16 cellular contexts compared by ENCODE assay signal in the genomic region with DNA sequence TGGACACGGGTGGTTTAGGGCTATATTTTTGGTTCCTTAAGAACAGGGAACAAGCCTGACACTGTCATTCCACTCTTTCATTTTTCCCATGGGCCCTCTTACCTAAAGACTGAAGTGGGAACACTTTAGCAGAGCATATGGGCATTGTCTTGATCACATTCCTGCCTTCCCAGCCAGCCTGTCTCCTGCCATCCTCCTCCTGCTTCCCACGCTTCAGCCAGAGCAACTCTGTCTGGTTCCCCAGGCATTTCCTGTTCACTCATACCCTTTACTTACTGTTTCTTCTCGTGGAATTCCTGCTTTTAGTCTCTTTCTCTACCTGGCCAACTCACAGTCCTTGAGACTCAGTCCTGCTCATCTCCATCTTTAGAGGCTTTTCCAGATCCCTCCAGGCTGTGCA. TPM values are rescaled to one million over a fixed set of nuclear protein-coding genes. Genes with fewer than 3 reads are reported as not detected.
A peak's percentile ranks its signal among the peaks of the same experiment; 100 is the strongest.
DNase-seq lines count a peak whose midpoint lies in the region; ATAC-seq and TF ChIP-seq lines count a peak whose summit lies in the region.
"Had no signal": no experiment of that assay in that cellular context is flagged by ENCODE, and none has a peak within 500 bp of the region (broad histone marks: within the 10 kb centered on the region; RNA-seq: fewer than 3 reads in every experiment).

No MANE protein-coding gene starts in this region.

- H3K4me1 ChIP-seq in stomach, result peaks cover 7 to 25% (median 17%) of the 10 kb centered on the region in 4 donors
- H3K4me1 ChIP-seq: testis had no signal

- TF ChIP-seq EP300 in stomach (IDR thresholded peaks at IDR 0.05), result no peak

- intact Hi-C loops in stomach (cut with DNase I; ENCODE audit: low total_unique reads), result no loop called here

- H3K4me3 ChIP-seq in stomach, result no peak overlapping the region
- H3K4me3 ChIP-seq: prostate gland, testis had no signal

- H3K27me3 Mint-ChIP-seq in activated CD8-positive, alpha-beta memory T cell treated with anti-CD3 and anti-CD28 coated beads, Interleukin-2, amount 10 ng/mL, durations not matched to agents 7 days and 5 days, result no peaks in the 10 kb centered on the region
- peaks cover 4% of the 10 kb centered on the region for H3K27me3 Mint-ChIP-seq in activated T-helper 17 cell treated with anti-CD3 and anti-CD28 coated beads, Interleukin-2, amount 50 U/mL, for 72 hours
- H3K27me3 Mint-ChIP-seq: activated CD4-positive, alpha-beta T cell treated with anti-CD3 and anti-CD28 coated beads for 36 hours had no signal

- peak overlapping the region; percentile 1 for H3K27ac Mint-ChIP-seq in activated CD8-positive, alpha-beta memory T cell treated with anti-CD3 and anti-CD28 coated beads, Interleukin-2, amount 10 ng/mL, durations not matched to agents 7 days and 5 days
- H3K27ac Mint-ChIP-seq in activated T-helper 17 cell treated with anti-CD3 and anti-CD28 coated beads, Interleukin-2, amount 50 U/mL, for 72 hours, result peak overlapping the region; percentile 9
- H3K27ac Mint-ChIP-seq: activated CD4-positive, alpha-beta T cell treated with anti-CD3 and anti-CD28 coated beads for 36 hours had no signal

- peaks cover 13% of the 10 kb centered on the region for H3K9me3 Mint-ChIP-seq in activated CD8-positive, alpha-beta memory T cell treated with anti-CD3 and anti-CD28 coated beads, Interleukin-2, amount 10 ng/mL, durations not matched to agents 7 days and 5 days (ENCODE audit: low read depth)
- H3K9me3 Mint-ChIP-seq in activated T-helper 17 cell treated with anti-CD3 and anti-CD28 coated beads, Interleukin-2, amount 50 U/mL, for 72 hours, result peaks cover 5% of the 10 kb centered on the region

- H3K9me3 ChIP-seq in stomach, result no peaks in the 10 kb centered on the region
- H3K9me3 ChIP-seq: prostate gland, testis had no signal

- peaks cover 78% of the 10 kb centered on the region for H3K36me3 Mint-ChIP-seq in activated CD8-positive, alpha-beta memory T cell treated with anti-CD3 and anti-CD28 coated beads, Interleukin-2, amount 10 ng/mL, durations not matched to agents 7 days and 5 days
- H3K36me3 Mint-ChIP-seq in activated T-helper 17 cell treated with anti-CD3 and anti-CD28 coated beads, Interleukin-2, amount 50 U/mL, for 72 hours (ENCODE audit: low read depth), result peaks cover 27% of the 10 kb centered on the region

- H3K4me1 Mint-ChIP-seq in activated CD8-positive, alpha-beta memory T cell treated with anti-CD3 and anti-CD28 coated beads, Interleukin-2, amount 10 ng/mL, durations not matched to agents 7 days and 5 days, result peaks cover 52% of the 10 kb centered on the region
- peaks cover 11% of the 10 kb centered on the region for H3K4me1 Mint-ChIP-seq in activated T-helper 17 cell treated with anti-CD3 and anti-CD28 coated beads, Interleukin-2, amount 50 U/mL, for 72 hours
- H3K4me1 Mint-ChIP-seq: activated CD4-positive, alpha-beta T cell treated with anti-CD3 and anti-CD28 coated beads for 36 hours had no signal

- WGBS in stomach, 5 donors, result 45 to 56% (median 49%) methylated on average over 3 of the region's 3 CpGs

- H3K27me3 ChIP-seq in stomach, result no peaks in the 10 kb centered on the region
- H3K27me3 ChIP-seq: testis had no signal

- no peak overlapping the region for H3K4me3 Mint-ChIP-seq in activated CD8-positive, alpha-beta memory T cell treated with anti-CD3 and anti-CD28 coated beads, Interleukin-2, amount 10 ng/mL, durations not matched to agents 7 days and 5 days
- no peak overlapping the region for H3K4me3 Mint-ChIP-seq in activated T-helper 17 cell treated with anti-CD3 and anti-CD28 coated beads, Interleukin-2, amount 50 U/mL, for 72 hours
- H3K4me3 Mint-ChIP-seq: activated CD4-positive, alpha-beta T cell treated with anti-CD3 and anti-CD28 coated beads for 36 hours had no signal

- in situ Hi-C loops in GM13976 (cut with MboI; ENCODE audit: low sequenced_read_pairs, unreplicated experiment), result no loop called here

- CTCF ChIA-PET in activated CD8-positive, alpha-beta memory T cell treated with anti-CD3 and anti-CD28 coated beads, Interleukin-2, amount 10 ng/mL, durations not matched to agents 7 days and 5 days (lab: Charles Lee), result interaction anchor here (3.3 kb wide), 1 partner anchor 33 kb away, joined by 21 read pairs; the partner anchor contains the start of gene STX3

- no peak for ATAC-seq in activated CD8-positive, alpha-beta memory T cell treated with anti-CD3 and anti-CD28 coated beads, Interleukin-2, amount 10 ng/mL, durations not matched to agents 7 days and 5 days
- ATAC-seq in activated T-helper 17 cell treated with anti-CD3 and anti-CD28 coated beads, Interleukin-2, amount 50 U/mL, for 72 hours (replicated peaks), result no peak
- ATAC-seq: activated CD4-positive, alpha-beta T cell treated with anti-CD3 and anti-CD28 coated beads for 36 hours had no signal

- DNase-seq in activated CD8-positive, alpha-beta memory T cell treated with anti-CD3 and anti-CD28 coated beads, Interleukin-2, amount 10 ng/mL, durations not matched to agents 7 days and 5 days, result no peak
- no peak for DNase-seq in activated CD8-positive, alpha-beta memory T cell treated with anti-CD3 and anti-CD28 coated beads, Interleukin-2, amount 50 U/mL, for 4 hours
- DNase-seq in islet precursor cell (peak; percentile 91), stomach (no peak), COR-L47 (lab: John Stamatoyannopoulos, UW) (no peak), GM13976 (ENCODE audit: low spot score) (no peak), T-helper 9 cell (no peak)
- DNase-seq: ACHN; activated CD4-positive, alpha-beta T cell treated with anti-CD3 and anti-CD28 coated beads for 36 hours; activated effector memory CD4-positive, alpha-beta T cell treated with anti-CD3 and anti-CD28 coated beads, Interleukin-2, amount 50 U/mL, for 16 hours; testis had no signal

- TF ChIP-seq POLR2A in stomach (IDR thresholded peaks at IDR 0.05), result no peak

- H3K36me3 ChIP-seq in stomach, result peaks cover 25 to 60% (median 48%) of the 10 kb centered on the region in 4 donors
- H3K36me3 ChIP-seq: prostate gland had no signal

- H3K27ac ChIP-seq in stomach, result peak overlapping the region in 4 of 5 donors; percentile 60 to 70 (median 62)
- H3K27ac ChIP-seq: testis had no signal

- TF ChIP-seq CTCF in stomach (IDR thresholded peaks at IDR 0.05) (no peak), GM13976 (IDR thresholded peaks at IDR 0.05; ENCODE audit: borderline replicate concordance, control extremely low read depth, extremely low read depth, insufficient read depth, missing control alignments) (no peak)

RNA-seq across cellular contexts. Expression of gene MRPL16, which starts 22.8 kb away (rescaled TPM):
- 100 to 1,000 TPM in 1 of 2 experiments, 10 to 100 TPM in 1; 76.5 to 102 TPM for total RNA-seq in activated CD8-positive, alpha-beta memory T cell treated with anti-CD3 and anti-CD28 coated beads, Interleukin-2, amount 10 ng/mL, durations not matched to agents 7 days and 5 days
- total RNA-seq in activated T-helper 17 cell treated with anti-CD3 and anti-CD28 coated beads, Interleukin-2, amount 50 U/mL, for 72 hours, result 10 to 100 TPM; 51.2 to 92.8 TPM
- 10 to 100 TPM in 4 of 5 donors, 1 to 10 TPM in 1; 8.8 to 47.2 (median 28.6) TPM for total RNA-seq in stomach
- 10 to 100 TPM; 51.8 to 65.4 (median 58.0) TPM for polyA plus RNA-seq in stomach

RNA-seq across cellular contexts. Expression of gene STX3, which starts 32.6 kb away (rescaled TPM):
- 10 to 100 TPM; 76.1 to 82.2 TPM for total RNA-seq in activated CD8-positive, alpha-beta memory T cell treated with anti-CD3 and anti-CD28 coated beads, Interleukin-2, amount 10 ng/mL, durations not matched to agents 7 days and 5 days
- 10 to 100 TPM in 1 of 2 donors, 1 to 10 TPM in 1; 9.5 to 12.6 TPM for total RNA-seq in activated T-helper 17 cell treated with anti-CD3 and anti-CD28 coated beads, Interleukin-2, amount 50 U/mL, for 72 hours
- total RNA-seq in stomach, result 100 to 1,000 TPM in 1 of 5 donors, 10 to 100 TPM in 4; 56.2 to 267 (median 67.2) TPM
- 10 to 100 TPM; 14.5 to 44.8 (median 21.7) TPM for polyA plus RNA-seq in stomach

RNA-seq across cellular contexts. Expression of gene CBLIF, which starts 57.5 kb away (rescaled TPM):
- not detected for total RNA-seq in activated CD8-positive, alpha-beta memory T cell treated with anti-CD3 and anti-CD28 coated beads, Interleukin-2, amount 10 ng/mL, durations not matched to agents 7 days and 5 days
- not detected for total RNA-seq in activated T-helper 17 cell treated with anti-CD3 and anti-CD28 coated beads, Interleukin-2, amount 50 U/mL, for 72 hours
- total RNA-seq in stomach, result 1,000 to 10,000 TPM in 2 of 5 donors, 100 to 1,000 TPM in 2, 1 to 10 TPM in 1; 2.9 to 2,010 (median 456) TPM
- 100 to 1,000 TPM; 546 to 772 (median 712) TPM for polyA plus RNA-seq in stomach
- total RNA-seq: activated CD4-positive, alpha-beta T cell treated with anti-CD3 and anti-CD28 coated beads for 36 hours; cerebellum; frontal cortex; NCI-H460; prostate gland had no signal

Comparison
In these comparisons a context has a peak if more than half of its experiments do, and no peak if none do; other contexts are left out.
1. RNA of gene STX3, which starts 32.6 kb away (total RNA-seq): 76.1 to 82.2 TPM in activated CD8-positive, alpha-beta memory T cell treated with anti-CD3 and anti-CD28 coated beads, Interleukin-2, amount 10 ng/mL, durations not matched to agents 7 days and 5 days and 56.2 to 267 TPM in stomach; 9.5 to 12.6 TPM in activated T-helper 17 cell treated with anti-CD3 and anti-CD28 coated beads, Interleukin-2, amount 50 U/mL, for 72 hours; every median in the first group is over 4 times any median in the second.